ENCODE assay signal across 1 cellular context in the genomic region with DNA sequence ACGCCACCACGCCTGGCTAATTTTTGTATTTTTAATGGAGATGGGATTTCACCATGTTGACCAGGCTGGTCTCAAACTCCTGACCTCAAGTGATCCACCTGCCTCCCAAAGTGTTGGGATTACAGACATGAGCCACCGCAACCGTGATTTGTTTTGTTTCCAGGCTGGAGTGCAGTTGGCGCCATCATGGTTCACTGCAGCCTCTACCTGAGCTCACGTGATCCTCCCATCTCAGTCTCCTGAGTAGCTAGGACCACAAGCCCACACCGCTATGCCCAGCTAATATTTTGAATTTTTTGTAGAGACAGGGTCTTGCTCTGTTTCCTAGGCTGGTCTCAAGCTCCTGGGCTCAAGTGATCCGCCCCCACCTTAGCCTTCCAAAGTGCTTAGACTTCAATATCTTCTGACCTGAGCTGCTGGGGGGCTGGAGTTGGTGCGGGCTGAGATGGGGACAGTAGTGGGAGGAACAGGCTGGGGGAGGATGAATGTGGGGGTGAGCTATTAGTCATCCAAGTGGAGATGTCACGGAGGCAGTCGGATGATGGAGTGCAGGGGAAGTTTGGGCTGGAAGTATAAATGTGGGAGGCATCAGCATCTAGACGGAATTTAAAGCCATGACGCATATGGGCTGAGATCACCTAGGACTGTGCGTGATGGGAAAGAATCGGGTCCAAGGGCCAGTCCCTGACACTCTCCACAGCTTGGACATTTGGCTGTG.
A peak's percentile ranks its signal among the peaks of the same experiment; 100 is the strongest.
TF ChIP-seq lines count a peak whose summit lies in the region.

No MANE protein-coding gene starts in this region.

TF ChIP-seq in IMR-90, 13 proteins besides CTCF, POLR2A, EP300 and RAD21 (continued from another document):
- TF ChIP-seq, protein P1, sequence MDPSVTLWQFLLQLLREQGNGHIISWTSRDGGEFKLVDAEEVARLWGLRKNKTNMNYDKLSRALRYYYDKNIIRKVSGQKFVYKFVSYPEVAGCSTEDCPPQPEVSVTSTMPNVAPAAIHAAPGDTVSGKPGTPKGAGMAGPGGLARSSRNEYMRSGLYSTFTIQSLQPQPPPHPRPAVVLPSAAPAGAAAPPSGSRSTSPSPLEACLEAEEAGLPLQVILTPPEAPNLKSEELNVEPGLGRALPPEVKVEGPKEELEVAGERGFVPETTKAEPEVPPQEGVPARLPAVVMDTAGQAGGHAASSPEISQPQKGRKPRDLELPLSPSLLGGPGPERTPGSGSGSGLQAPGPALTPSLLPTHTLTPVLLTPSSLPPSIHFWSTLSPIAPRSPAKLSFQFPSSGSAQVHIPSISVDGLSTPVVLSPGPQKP (IDR thresholded peaks at IDR 0.05; ENCODE audit: borderline replicate concordance, low read depth, low read length): no peak
- TF ChIP-seq, protein P2, sequence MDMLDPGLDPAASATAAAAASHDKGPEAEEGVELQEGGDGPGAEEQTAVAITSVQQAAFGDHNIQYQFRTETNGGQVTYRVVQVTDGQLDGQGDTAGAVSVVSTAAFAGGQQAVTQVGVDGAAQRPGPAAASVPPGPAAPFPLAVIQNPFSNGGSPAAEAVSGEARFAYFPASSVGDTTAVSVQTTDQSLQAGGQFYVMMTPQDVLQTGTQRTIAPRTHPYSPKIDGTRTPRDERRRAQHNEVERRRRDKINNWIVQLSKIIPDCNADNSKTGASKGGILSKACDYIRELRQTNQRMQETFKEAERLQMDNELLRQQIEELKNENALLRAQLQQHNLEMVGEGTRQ (IDR thresholded peaks at IDR 0.05; ENCODE audit: low read depth, low read length): no peak
- TF ChIP-seq MAZ (IDR thresholded peaks at IDR 0.05; ENCODE audit: borderline replicate concordance, low read depth, low read length) (peak; percentile 70; the same call in 1 of the 2 replicates), SMC3 (IDR thresholded peaks at IDR 0.05; ENCODE audit: low read depth, low read length) (no peak), MXI1 (IDR thresholded peaks at IDR 0.05; ENCODE audit: borderline replicate concordance, low read depth, low read length) (no peak), NFE2L2 (IDR thresholded peaks at IDR 0.05; ENCODE audit: low read depth, low read length) (no peak), CHD1 (IDR thresholded peaks at IDR 0.05; ENCODE audit: low read depth, low read length) (no peak), RCOR1 (IDR thresholded peaks at IDR 0.05; ENCODE audit: insufficient replicate concordance, low read length) (peak; percentile 35), BHLHE40 (IDR thresholded peaks at IDR 0.05; ENCODE audit: low read depth, low read length) (0 out of 2 replicates have a peak, but pooled peaks have one; percentile 1)
